ENCODE assay signal across 10 cellular contexts in genomic region chr7:129435414-129435829, GRCh38. TPM values are rescaled to one million over a fixed set of nuclear protein-coding genes. Genes with fewer than 3 reads are reported as not detected.
DNase-seq lines count a peak whose midpoint lies in the region; ATAC-seq and TF ChIP-seq lines count a peak whose summit lies in the region.
"Had no signal": no experiment of that assay in that cellular context is flagged by ENCODE, and none has a peak within 500 bp of the region (broad histone marks: within the 10 kb centered on the region; RNA-seq: fewer than 3 reads in every experiment).

No MANE protein-coding gene starts in this region.

- H3K27ac Mint-ChIP-seq in CD4-positive, alpha-beta T cell: no peak overlapping the region

- no peak for DNase-seq in CD4-positive, alpha-beta T cell
- no peak for DNase-seq in mammary epithelial cell
- DNase-seq in DMS153 (lab: John Stamatoyannopoulos, UW): no peak
- DNase-seq in ecto neural progenitor cell (ENCODE audit: low spot score): no peak
- DNase-seq: NCI-H1436 treated with DMSO at 0.1 percent for 48 hours had no signal

- WGBS in mammary epithelial cell (ENCODE audit: low coverage, missing lambda C conversion rate): 93% methylated on average over 2 of the region's 2 CpGs

- peaks cover 30% of the 10 kb centered on the region for H3K27me3 ChIP-seq in CD4-positive, alpha-beta T cell (ENCODE audit: control insufficient read depth, insufficient read depth, low read length)
- H3K27me3 ChIP-seq in KMS-11 (ENCODE audit: insufficient read depth, low read depth) (peaks cover 6% of the 10 kb centered on the region; the same call in 1 of the 2 replicates), mammary epithelial cell (ENCODE audit: insufficient read depth, low read length) (no peaks in the 10 kb centered on the region), mucosa of rectum (ENCODE audit: control insufficient read depth in 2 of 2, insufficient read depth in 2 of 2, low read length in 2 of 2) (peaks cover 9 to 20% of the 10 kb centered on the region in 2 donors)
- H3K27me3 ChIP-seq: uterus had no signal

- no peaks in the 10 kb centered on the region for H3K36me3 ChIP-seq in KMS-11 (ENCODE audit: insufficient read depth)
- peaks cover under 1% of the 10 kb centered on the region for H3K36me3 ChIP-seq in mammary epithelial cell (ENCODE audit: insufficient read depth, low read length)
- no peaks in the 10 kb centered on the region for H3K36me3 ChIP-seq in mucosa of rectum (ENCODE audit: control insufficient read depth in 2 of 2, insufficient read depth in 2 of 2, low read length in 2 of 2)
- H3K36me3 ChIP-seq: uterus had no signal

- dilution Hi-C loops in mammary epithelial cell (cut with HindIII; ENCODE audit: low sequenced_read_pairs): no loop called here

- H3K4me2 ChIP-seq in KMS-11: peak overlapping the region; percentile 82
- peak overlapping the region; percentile 99 for H3K4me2 ChIP-seq in mammary epithelial cell (ENCODE audit: insufficient read depth, low read depth, low read length)

- H3K79me2 ChIP-seq in KMS-11 (ENCODE audit: insufficient read depth, low read depth) (no peaks in the 10 kb centered on the region), mammary epithelial cell (ENCODE audit: insufficient read depth, low read length) (peaks cover 18% of the 10 kb centered on the region)

- TF ChIP-seq CTCF in CD4-positive, alpha-beta T cell (IDR thresholded peaks at IDR 0.05): no peak
- TF ChIP-seq CTCF in KMS-11 (conservative IDR thresholded peaks at IDR 0.05; ENCODE audit: low read depth, low read length) (no peak), mammary epithelial cell (conservative IDR thresholded peaks at IDR 0.05 in 1 of 2, IDR thresholded peaks at IDR 0.05 in 1 of 2; ENCODE audit: extremely low read depth in 1 of 2, insufficient read depth in 1 of 2, low read depth in 1 of 2, low read length in 2 of 2) (no peak)

- H3K4me3 ChIP-seq in KMS-11 (IDR thresholded peaks at IDR 0.05; ENCODE audit: insufficient read depth, low read depth, low read length) (no peak overlapping the region), mammary epithelial cell (replicated peaks in 1 of 3; ENCODE audit: insufficient read depth in 1 of 3, low read depth in 2 of 3, low read length in 3 of 3) (peak overlapping the region; percentile 60 to 89 (median 85)), mucosa of rectum (ENCODE audit: low read length in 2 of 2) (peak overlapping the region; percentile 84 to 96)

- H2AFZ ChIP-seq in KMS-11 (ENCODE audit: low read depth): no peak overlapping the region
- peak overlapping the region; percentile 97 for H2AFZ ChIP-seq in mammary epithelial cell (ENCODE audit: low read depth, low read length)

- H3K9me3 Mint-ChIP-seq in CD4-positive, alpha-beta T cell: no peaks in the 10 kb centered on the region

- POLR2A ChIA-PET in CD4-positive, alpha-beta T cell (lab: Charles Lee): no interaction called here

- intact Hi-C loops in CD4-positive, alpha-beta T cell (cut with DNase I, micrococcal nuclease): loop anchor here in 1 of 2 experiments (10.0 kb wide), 1 partner anchor 571 kb away; the partner anchor contains the start of gene ATP6V1F
- intact Hi-C loops in mammary epithelial cell (cut with micrococcal nuclease): no loop called here

- H4K20me1 ChIP-seq in KMS-11 (ENCODE audit: insufficient read depth) (no peaks in the 10 kb centered on the region), mammary epithelial cell (ENCODE audit: insufficient read depth, low read length) (no peaks in the 10 kb centered on the region)

- no TSS peak for BruUV-seq in mammary epithelial cell (replicated peaks; lab: Mats Ljungman, UMichigan)

- in situ Hi-C loops in mammary epithelial cell (cut with MboI; ENCODE audit: low sequenced_read_pairs in 2 of 2): no loop called here

- H3K4me1 Mint-ChIP-seq in CD4-positive, alpha-beta T cell (ENCODE audit: low read depth): peaks cover 23% of the 10 kb centered on the region

- peaks cover 5% of the 10 kb centered on the region for H3K4me1 ChIP-seq in KMS-11 (ENCODE audit: low read depth, poor library complexity, severe bottlenecking)
- peaks cover 39% of the 10 kb centered on the region for H3K4me1 ChIP-seq in mammary epithelial cell (ENCODE audit: insufficient read depth, low read length)
- H3K4me1 ChIP-seq in mucosa of rectum (ENCODE audit: control insufficient read depth in 2 of 2, insufficient read depth in 2 of 2, low read length in 2 of 2): peaks cover 9 to 10% of the 10 kb centered on the region in 2 donors
- H3K4me1 ChIP-seq: uterus had no signal

- H3K4me3 Mint-ChIP-seq in CD4-positive, alpha-beta T cell: peak overlapping the region; percentile 95

- no peak for ATAC-seq in CD4-positive, alpha-beta T cell (ENCODE audit: poor library complexity)
- ATAC-seq in HG03457 (IDR thresholded peaks at IDR 0.05; ENCODE audit: unreplicated experiment) (no peak), GM21737 (IDR thresholded peaks at IDR 0.05; ENCODE audit: unreplicated experiment) (no peak)

- H3K27ac ChIP-seq in CD4-positive, alpha-beta T cell (ENCODE audit: low read depth, low read length): no peak overlapping the region
- H3K27ac ChIP-seq in KMS-11: no peak overlapping the region
- H3K27ac ChIP-seq in mammary epithelial cell (ENCODE audit: insufficient read depth, low read depth, low read length): no peak overlapping the region
- H3K27ac ChIP-seq in mucosa of rectum (ENCODE audit: low read depth in 2 of 2, low read length in 2 of 2): no peak overlapping the region

- peaks cover 5% of the 10 kb centered on the region for H3K36me3 Mint-ChIP-seq in CD4-positive, alpha-beta T cell (ENCODE audit: low read depth)

- no peaks in the 10 kb centered on the region for H3K9me3 ChIP-seq in CD4-positive, alpha-beta T cell (ENCODE audit: control insufficient read depth, low read length)
- H3K9me3 ChIP-seq in mammary epithelial cell (replicated peaks; ENCODE audit: insufficient read depth, low read length) (no peaks in the 10 kb centered on the region), mucosa of rectum (ENCODE audit: control insufficient read depth in 2 of 2, low read length in 2 of 2) (no peaks in the 10 kb centered on the region)
- H3K9me3 ChIP-seq: uterus had no signal

- H3K9ac ChIP-seq in KMS-11 (no peak overlapping the region), mammary epithelial cell (ENCODE audit: insufficient read depth, low read length) (peak overlapping the region; percentile 74), mucosa of rectum (ENCODE audit: low read depth in 1 of 2, low read length in 2 of 2) (no peak overlapping the region)

- peaks cover 40% of the 10 kb centered on the region for H3K27me3 Mint-ChIP-seq in CD4-positive, alpha-beta T cell

- CTCF ChIA-PET in CD4-positive, alpha-beta T cell (lab: Charles Lee): interaction anchor here (1.6 kb wide), 1 partner anchor 68 kb away, joined by 3 read pairs; no protein-coding TSS in a partner anchor
- CTCF ChIA-PET in mammary epithelial cell (lab: Charles Lee; ENCODE audit: low non-redundant PET): interaction anchor here (0.5 to 0.6 kb wide), 2 partner anchors 36 to 59 kb away, joined by 7 to 13 read pairs; no protein-coding TSS in a partner anchor

RNA-seq across cellular contexts. Expression of gene STRIP2, which starts 1.2 kb away (rescaled TPM):
- total RNA-seq in CD4-positive, alpha-beta T cell: under 1 TPM; 0.11 to 0.14 TPM
- total RNA-seq in mammary epithelial cell: 10 to 100 TPM in 1 of 2 donors, 1 to 10 TPM in 1; 5.2 to 12.5 TPM
- polyA plus RNA-seq in mammary epithelial cell: 8.2 TPM
- polyA minus RNA-seq in mammary epithelial cell: 26.6 TPM

Comparison
In these comparisons a context has a peak if more than half of its experiments do, and no peak if none do; other contexts are left out.
1. RNA of gene STRIP2, which starts 1.2 kb away (total RNA-seq): 5.2 to 12.5 TPM in mammary epithelial cell; 0.11 to 0.14 TPM in CD4-positive, alpha-beta T cell; every median in the first group is over 4 times any median in the second.